In the genomic region with DNA sequence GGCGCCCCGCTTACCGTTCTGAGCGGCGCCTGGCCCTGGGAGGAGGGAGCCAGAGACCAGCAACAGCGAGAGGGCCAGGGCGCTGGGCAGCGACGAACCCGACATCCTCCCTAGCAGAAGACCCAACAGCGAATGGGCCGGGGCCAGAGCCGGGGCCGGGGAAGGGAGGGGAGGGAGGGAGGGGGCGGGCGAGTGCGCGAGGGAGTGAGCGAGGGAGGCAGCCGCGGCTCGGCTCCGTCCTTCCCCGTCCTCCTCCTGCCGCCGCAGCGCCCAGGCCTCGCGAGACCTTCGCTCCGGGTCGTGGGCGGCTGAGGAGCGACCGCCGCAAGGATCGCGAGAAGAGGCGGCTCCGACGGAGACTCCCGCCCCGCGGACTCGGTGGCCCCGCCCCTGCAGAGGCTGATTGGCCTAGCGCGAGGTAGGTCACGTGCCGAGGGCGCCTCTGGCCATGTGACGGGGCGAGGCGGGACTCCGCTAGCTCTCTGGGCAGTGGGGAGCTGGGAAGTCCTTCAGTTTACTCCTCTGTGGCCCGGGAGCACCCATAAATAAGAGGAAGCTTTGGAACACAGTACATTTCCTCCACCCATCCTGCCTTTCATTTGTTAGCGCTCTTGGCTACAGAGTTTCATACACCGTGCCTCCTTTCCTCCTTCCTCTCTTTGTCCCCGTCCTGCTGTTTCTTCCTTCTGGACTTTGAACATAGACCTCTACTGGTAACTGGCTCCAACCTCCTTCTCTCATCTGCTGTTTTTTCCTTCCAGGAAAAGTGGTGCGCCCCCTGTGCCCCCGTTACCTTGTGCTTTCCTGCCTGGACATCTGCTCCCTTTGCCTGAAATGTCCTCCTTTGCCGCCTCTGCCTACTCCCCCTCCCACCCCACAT, we compare ENCODE assay signal across 1 cellular context.
A peak's percentile ranks its signal among the peaks of the same experiment; 100 is the strongest.
TF ChIP-seq lines count a peak whose summit lies in the region.

A gene (minus strand): TSS at position 279 of the 880 bp plus-strand sequence. CDS start 174 bp downstream, at position 105.

TF ChIP-seq in HepG2, 621 proteins besides CTCF, POLR2A, EP300 and RAD21 (continued from another document and continues in another):
- TF ChIP-seq, protein P1, sequence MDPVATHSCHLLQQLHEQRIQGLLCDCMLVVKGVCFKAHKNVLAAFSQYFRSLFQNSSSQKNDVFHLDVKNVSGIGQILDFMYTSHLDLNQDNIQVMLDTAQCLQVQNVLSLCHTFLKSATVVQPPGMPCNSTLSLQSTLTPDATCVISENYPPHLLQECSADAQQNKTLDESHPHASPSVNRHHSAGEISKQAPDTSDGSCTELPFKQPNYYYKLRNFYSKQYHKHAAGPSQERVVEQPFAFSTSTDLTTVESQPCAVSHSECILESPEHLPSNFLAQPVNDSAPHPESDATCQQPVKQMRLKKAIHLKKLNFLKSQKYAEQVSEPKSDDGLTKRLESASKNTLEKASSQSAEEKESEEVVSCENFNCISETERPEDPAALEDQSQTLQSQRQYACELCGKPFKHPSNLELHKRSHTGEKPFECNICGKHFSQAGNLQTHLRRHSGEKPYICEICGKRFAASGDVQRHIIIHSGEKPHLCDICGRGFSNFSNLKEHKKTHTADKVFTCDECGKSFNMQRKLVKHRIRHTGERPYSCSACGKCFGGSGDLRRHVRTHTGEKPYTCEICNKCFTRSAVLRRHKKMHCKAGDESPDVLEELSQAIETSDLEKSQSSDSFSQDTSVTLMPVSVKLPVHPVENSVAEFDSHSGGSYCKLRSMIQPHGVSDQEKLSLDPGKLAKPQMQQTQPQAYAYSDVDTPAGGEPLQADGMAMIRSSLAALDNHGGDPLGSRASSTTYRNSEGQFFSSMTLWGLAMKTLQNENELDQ (CRISPR knock-in tag; IDR thresholded peaks at IDR 0.05; ENCODE audit: borderline replicate concordance) = 0 out of 2 replicates have a peak, but pooled peaks have one; percentile 10
- TF ChIP-seq TBL1XR1 (IDR thresholded peaks at IDR 0.05; ENCODE audit: borderline replicate concordance, low read length, partially characterized antibody) (no peak), ARNT2 (CRISPR knock-in tag; IDR thresholded peaks at IDR 0.05; ENCODE audit: low read depth) (peak; percentile 89; the same call in 1 of the 2 replicates), FOXJ3 (CRISPR knock-in tag; IDR thresholded peaks at IDR 0.05; ENCODE audit: borderline replicate concordance) (no peak), ZNF225 (CRISPR knock-in tag; IDR thresholded peaks at IDR 0.05) (no peak; the same call in 1 of the 2 replicates), TCF12 (IDR thresholded peaks at IDR 0.05) (no peak), TCF12 (CRISPR knock-in tag; IDR thresholded peaks at IDR 0.05) (peak; percentile 60; the same call in 1 of the 2 replicates), ZBTB20 (CRISPR knock-in tag; IDR thresholded peaks at IDR 0.05; ENCODE audit: borderline replicate concordance, low read depth) (peak; percentile 74; the same call in 1 of the 2 replicates), KAT7 (CRISPR knock-in tag; IDR thresholded peaks at IDR 0.05; ENCODE audit: borderline replicate concordance) (0 out of 2 replicates have a peak, but pooled peaks have one; percentile 15), ZNF33B (CRISPR knock-in tag; IDR thresholded peaks at IDR 0.05) (no peak), SMAD1 (CRISPR knock-in tag; IDR thresholded peaks at IDR 0.05; ENCODE audit: borderline replicate concordance, low read depth) (no peak), FOXC1 (CRISPR knock-in tag; IDR thresholded peaks at IDR 0.05; ENCODE audit: borderline replicate concordance) (no peak), ZFP90 (CRISPR knock-in tag; IDR thresholded peaks at IDR 0.05; ENCODE audit: borderline replicate concordance) (peak; percentile 59; the same call in 1 of the 2 replicates), PHF20 (CRISPR knock-in tag; IDR thresholded peaks at IDR 0.05) (peak; percentile 73), ZNF160 (CRISPR knock-in tag; IDR thresholded peaks at IDR 0.05) (peak; percentile 79), DMAP1 (CRISPR knock-in tag; IDR thresholded peaks at IDR 0.05) (peak; percentile 94), SMC3 (IDR thresholded peaks at IDR 0.05; ENCODE audit: low read length) (no peak), ZBTB7B (CRISPR knock-in tag; IDR thresholded peaks at IDR 0.05) (no peak), ZNF441 (CRISPR knock-in tag; IDR thresholded peaks at IDR 0.05; ENCODE audit: borderline replicate concordance) (peak; percentile 97)
- TF ChIP-seq, protein P2, sequence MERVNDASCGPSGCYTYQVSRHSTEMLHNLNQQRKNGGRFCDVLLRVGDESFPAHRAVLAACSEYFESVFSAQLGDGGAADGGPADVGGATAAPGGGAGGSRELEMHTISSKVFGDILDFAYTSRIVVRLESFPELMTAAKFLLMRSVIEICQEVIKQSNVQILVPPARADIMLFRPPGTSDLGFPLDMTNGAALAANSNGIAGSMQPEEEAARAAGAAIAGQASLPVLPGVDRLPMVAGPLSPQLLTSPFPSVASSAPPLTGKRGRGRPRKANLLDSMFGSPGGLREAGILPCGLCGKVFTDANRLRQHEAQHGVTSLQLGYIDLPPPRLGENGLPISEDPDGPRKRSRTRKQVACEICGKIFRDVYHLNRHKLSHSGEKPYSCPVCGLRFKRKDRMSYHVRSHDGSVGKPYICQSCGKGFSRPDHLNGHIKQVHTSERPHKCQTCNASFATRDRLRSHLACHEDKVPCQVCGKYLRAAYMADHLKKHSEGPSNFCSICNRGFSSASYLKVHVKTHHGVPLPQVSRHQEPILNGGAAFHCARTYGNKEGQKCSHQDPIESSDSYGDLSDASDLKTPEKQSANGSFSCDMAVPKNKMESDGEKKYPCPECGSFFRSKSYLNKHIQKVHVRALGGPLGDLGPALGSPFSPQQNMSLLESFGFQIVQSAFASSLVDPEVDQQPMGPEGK (CRISPR knock-in tag; IDR thresholded peaks at IDR 0.05) = 0 out of 2 replicates have a peak, but pooled peaks have one; percentile 10
- TF ChIP-seq, protein P3, sequence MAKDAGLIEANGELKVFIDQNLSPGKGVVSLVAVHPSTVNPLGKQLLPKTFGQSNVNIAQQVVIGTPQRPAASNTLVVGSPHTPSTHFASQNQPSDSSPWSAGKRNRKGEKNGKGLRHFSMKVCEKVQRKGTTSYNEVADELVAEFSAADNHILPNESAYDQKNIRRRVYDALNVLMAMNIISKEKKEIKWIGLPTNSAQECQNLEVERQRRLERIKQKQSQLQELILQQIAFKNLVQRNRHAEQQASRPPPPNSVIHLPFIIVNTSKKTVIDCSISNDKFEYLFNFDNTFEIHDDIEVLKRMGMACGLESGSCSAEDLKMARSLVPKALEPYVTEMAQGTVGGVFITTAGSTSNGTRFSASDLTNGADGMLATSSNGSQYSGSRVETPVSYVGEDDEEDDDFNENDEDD (CRISPR knock-in tag; IDR thresholded peaks at IDR 0.05; ENCODE audit: borderline replicate concordance) = peak; percentile 89
- TF ChIP-seq, protein P4, sequence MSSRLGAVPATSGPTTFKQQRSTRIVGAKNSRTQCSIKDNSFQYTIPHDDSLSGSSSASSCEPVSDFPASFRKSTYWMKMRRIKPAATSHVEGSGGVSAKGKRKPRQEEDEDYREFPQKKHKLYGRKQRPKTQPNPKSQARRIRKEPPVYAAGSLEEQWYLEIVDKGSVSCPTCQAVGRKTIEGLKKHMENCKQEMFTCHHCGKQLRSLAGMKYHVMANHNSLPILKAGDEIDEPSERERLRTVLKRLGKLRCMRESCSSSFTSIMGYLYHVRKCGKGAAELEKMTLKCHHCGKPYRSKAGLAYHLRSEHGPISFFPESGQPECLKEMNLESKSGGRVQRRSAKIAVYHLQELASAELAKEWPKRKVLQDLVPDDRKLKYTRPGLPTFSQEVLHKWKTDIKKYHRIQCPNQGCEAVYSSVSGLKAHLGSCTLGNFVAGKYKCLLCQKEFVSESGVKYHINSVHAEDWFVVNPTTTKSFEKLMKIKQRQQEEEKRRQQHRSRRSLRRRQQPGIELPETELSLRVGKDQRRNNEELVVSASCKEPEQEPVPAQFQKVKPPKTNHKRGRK (CRISPR knock-in tag; IDR thresholded peaks at IDR 0.05) = no peak
- TF ChIP-seq, protein P5, sequence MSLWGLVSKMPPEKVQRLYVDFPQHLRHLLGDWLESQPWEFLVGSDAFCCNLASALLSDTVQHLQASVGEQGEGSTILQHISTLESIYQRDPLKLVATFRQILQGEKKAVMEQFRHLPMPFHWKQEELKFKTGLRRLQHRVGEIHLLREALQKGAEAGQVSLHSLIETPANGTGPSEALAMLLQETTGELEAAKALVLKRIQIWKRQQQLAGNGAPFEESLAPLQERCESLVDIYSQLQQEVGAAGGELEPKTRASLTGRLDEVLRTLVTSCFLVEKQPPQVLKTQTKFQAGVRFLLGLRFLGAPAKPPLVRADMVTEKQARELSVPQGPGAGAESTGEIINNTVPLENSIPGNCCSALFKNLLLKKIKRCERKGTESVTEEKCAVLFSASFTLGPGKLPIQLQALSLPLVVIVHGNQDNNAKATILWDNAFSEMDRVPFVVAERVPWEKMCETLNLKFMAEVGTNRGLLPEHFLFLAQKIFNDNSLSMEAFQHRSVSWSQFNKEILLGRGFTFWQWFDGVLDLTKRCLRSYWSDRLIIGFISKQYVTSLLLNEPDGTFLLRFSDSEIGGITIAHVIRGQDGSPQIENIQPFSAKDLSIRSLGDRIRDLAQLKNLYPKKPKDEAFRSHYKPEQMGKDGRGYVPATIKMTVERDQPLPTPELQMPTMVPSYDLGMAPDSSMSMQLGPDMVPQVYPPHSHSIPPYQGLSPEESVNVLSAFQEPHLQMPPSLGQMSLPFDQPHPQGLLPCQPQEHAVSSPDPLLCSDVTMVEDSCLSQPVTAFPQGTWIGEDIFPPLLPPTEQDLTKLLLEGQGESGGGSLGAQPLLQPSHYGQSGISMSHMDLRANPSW (CRISPR knock-in tag; IDR thresholded peaks at IDR 0.05; ENCODE audit: borderline replicate concordance) = no peak
- TF ChIP-seq, protein P6, sequence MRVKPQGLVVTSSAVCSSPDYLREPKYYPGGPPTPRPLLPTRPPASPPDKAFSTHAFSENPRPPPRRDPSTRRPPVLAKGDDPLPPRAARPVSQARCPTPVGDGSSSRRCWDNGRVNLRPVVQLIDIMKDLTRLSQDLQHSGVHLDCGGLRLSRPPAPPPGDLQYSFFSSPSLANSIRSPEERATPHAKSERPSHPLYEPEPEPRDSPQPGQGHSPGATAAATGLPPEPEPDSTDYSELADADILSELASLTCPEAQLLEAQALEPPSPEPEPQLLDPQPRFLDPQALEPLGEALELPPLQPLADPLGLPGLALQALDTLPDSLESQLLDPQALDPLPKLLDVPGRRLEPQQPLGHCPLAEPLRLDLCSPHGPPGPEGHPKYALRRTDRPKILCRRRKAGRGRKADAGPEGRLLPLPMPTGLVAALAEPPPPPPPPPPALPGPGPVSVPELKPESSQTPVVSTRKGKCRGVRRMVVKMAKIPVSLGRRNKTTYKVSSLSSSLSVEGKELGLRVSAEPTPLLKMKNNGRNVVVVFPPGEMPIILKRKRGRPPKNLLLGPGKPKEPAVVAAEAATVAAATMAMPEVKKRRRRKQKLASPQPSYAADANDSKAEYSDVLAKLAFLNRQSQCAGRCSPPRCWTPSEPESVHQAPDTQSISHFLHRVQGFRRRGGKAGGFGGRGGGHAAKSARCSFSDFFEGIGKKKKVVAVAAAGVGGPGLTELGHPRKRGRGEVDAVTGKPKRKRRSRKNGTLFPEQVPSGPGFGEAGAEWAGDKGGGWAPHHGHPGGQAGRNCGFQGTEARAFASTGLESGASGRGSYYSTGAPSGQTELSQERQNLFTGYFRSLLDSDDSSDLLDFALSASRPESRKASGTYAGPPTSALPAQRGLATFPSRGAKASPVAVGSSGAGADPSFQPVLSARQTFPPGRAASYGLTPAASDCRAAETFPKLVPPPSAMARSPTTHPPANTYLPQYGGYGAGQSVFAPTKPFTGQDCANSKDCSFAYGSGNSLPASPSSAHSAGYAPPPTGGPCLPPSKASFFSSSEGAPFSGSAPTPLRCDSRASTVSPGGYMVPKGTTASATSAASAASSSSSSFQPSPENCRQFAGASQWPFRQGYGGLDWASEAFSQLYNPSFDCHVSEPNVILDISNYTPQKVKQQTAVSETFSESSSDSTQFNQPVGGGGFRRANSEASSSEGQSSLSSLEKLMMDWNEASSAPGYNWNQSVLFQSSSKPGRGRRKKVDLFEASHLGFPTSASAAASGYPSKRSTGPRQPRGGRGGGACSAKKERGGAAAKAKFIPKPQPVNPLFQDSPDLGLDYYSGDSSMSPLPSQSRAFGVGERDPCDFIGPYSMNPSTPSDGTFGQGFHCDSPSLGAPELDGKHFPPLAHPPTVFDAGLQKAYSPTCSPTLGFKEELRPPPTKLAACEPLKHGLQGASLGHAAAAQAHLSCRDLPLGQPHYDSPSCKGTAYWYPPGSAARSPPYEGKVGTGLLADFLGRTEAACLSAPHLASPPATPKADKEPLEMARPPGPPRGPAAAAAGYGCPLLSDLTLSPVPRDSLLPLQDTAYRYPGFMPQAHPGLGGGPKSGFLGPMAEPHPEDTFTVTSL (CRISPR knock-in tag; IDR thresholded peaks at IDR 0.05; ENCODE audit: borderline replicate concordance) = no peak
- TF ChIP-seq, protein P7, sequence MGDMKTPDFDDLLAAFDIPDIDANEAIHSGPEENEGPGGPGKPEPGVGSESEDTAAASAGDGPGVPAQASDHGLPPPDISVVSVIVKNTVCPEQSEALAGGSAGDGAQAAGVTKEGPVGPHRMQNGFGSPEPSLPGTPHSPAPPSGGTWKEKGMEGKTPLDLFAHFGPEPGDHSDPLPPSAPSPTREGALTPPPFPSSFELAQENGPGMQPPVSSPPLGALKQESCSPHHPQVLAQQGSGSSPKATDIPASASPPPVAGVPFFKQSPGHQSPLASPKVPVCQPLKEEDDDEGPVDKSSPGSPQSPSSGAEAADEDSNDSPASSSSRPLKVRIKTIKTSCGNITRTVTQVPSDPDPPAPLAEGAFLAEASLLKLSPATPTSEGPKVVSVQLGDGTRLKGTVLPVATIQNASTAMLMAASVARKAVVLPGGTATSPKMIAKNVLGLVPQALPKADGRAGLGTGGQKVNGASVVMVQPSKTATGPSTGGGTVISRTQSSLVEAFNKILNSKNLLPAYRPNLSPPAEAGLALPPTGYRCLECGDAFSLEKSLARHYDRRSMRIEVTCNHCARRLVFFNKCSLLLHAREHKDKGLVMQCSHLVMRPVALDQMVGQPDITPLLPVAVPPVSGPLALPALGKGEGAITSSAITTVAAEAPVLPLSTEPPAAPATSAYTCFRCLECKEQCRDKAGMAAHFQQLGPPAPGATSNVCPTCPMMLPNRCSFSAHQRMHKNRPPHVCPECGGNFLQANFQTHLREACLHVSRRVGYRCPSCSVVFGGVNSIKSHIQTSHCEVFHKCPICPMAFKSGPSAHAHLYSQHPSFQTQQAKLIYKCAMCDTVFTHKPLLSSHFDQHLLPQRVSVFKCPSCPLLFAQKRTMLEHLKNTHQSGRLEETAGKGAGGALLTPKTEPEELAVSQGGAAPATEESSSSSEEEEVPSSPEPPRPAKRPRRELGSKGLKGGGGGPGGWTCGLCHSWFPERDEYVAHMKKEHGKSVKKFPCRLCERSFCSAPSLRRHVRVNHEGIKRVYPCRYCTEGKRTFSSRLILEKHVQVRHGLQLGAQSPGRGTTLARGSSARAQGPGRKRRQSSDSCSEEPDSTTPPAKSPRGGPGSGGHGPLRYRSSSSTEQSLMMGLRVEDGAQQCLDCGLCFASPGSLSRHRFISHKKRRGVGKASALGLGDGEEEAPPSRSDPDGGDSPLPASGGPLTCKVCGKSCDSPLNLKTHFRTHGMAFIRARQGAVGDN (CRISPR knock-in tag; IDR thresholded peaks at IDR 0.05) = peak; percentile 86
